In the genomic region with DNA sequence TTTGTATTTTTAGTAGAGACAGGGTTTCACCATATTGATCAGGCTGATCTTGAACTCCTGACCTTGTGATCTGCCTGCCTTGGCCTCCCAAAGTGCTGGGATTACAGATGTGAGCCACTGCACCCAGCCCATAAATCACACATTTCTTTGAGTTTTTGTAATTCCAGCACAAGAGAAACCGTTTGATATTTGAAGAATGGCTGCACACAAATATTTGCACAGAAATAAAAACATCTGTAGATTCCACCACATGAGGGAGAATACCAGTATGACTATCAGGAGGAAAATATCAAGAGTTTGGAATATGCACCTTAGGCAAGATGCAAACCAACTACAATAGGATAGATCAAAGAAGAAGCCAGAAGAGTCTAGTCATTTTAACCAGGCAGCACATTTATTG, we compare ENCODE assay signal across 3 cellular contexts. TPM values are rescaled to one million over a fixed set of nuclear protein-coding genes. Genes with fewer than 3 reads are reported as not detected.
"Had no signal": no experiment of that assay in that cellular context is flagged by ENCODE, and none has a peak within 500 bp of the region (broad histone marks: within the 10 kb centered on the region; RNA-seq: fewer than 3 reads in every experiment).

No MANE protein-coding gene starts in this region.

RNA-seq across cellular contexts. Expression of gene PSG9, which starts 17.9 kb away (rescaled TPM):
- total RNA-seq: LHCN-M2, MCF 10A, NCI-H460 had no signal

RNA-seq across cellular contexts. Expression of gene PSG4, which starts 46.0 kb away (rescaled TPM):
- total RNA-seq: NCI-H460 had no signal
